22 cellular contexts compared by ENCODE assay signal in the genomic region with DNA sequence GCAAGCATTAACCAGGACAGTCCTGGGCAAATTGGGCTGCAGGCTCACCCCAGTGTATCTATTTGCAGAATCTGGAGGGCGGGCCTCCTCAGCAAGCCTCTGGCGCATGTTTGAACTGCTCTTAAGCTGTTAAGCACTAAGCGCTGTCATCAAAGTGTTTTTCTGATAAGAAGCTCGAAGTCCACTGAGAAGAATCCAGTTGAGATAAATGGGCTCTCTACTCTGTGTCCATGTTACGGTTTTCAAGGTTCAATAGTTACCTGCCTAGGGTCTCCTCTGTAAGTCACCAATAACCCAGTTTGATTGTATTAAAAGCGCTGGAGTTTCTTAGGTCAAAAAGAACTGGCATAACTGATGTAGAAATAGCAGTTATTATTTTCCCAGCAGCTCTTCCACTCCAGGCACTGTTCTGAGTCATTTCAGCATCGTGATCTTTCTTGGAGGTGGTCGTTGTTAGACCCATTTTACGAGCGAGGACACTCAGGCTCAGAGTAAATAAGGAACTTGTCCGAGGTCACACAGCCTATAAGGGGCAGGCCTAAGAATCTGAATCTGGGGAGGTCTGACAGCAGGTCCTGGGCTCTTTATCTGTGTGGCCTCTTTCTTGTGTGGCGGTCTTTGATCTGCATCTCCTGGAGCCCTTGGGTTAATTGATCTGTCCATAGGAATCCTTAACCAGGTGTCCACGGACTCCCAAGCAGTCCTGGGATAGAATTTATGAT.
DNase-seq lines count a peak whose midpoint lies in the region; ATAC-seq and TF ChIP-seq lines count a peak whose summit lies in the region.
"Had no signal": no experiment of that assay in that cellular context is flagged by ENCODE, and none has a peak within 500 bp of the region (broad histone marks: within the 10 kb centered on the region; RNA-seq: fewer than 3 reads in every experiment).

No MANE protein-coding gene starts in this region.

- H3K36me3 ChIP-seq in mucosa of rectum (ENCODE audit: control insufficient read depth in 2 of 2, insufficient read depth in 2 of 2, low read length in 2 of 2) = no peaks in the 10 kb centered on the region
- H3K36me3 ChIP-seq: breast epithelium, esophagus muscularis mucosa, MG63, right atrium auricular region had no signal

- TF ChIP-seq POLR2A in erythroblast (IDR thresholded peaks at IDR 0.05; ENCODE audit: low read length) = no peak

- H3K27me3 ChIP-seq in mucosa of rectum (ENCODE audit: control insufficient read depth in 2 of 2, insufficient read depth in 2 of 2, low read length in 2 of 2) = no peaks in the 10 kb centered on the region
- H3K27me3 ChIP-seq: breast epithelium, dorsolateral prefrontal cortex, esophagus muscularis mucosa, MG63, right atrium auricular region had no signal

- DNase-seq in DMS53 treated with DMSO at 0.1 percent for 48 hours (lab: John Stamatoyannopoulos, UW; ENCODE audit: unreplicated experiment) (peak; percentile 2), NCI-H82 (lab: John Stamatoyannopoulos, UW) (peak; percentile 54), erythroblast (lab: John Stamatoyannopoulos, UW) (peak; percentile 81 to 89), DMS153 (lab: John Stamatoyannopoulos, UW) (no peak), middle frontal gyrus (ENCODE audit: extremely low spot score, low spot score) (no peak), GM20000 (ENCODE audit: low spot score) (no peak)
- DNase-seq: activated CD4-positive, alpha-beta T cell treated with anti-CD3 and anti-CD28 coated beads, Interleukin-2, amount 10 ng/mL, durations not matched to agents 7 days and 5 days; CD4-positive, alpha-beta memory T cell; dorsolateral prefrontal cortex; immature natural killer cell; mesenchymal stem cell; MG63; NCI-H1930; NCI-H526; nucleus accumbens; T1000 had no signal

- H3K4me1 ChIP-seq in mucosa of rectum (ENCODE audit: control insufficient read depth in 2 of 2, insufficient read depth in 2 of 2, low read length in 2 of 2) = peaks cover 27 to 44% of the 10 kb centered on the region in 2 donors
- H3K4me1 ChIP-seq: breast epithelium, esophagus muscularis mucosa, right atrium auricular region had no signal

- H3K9me3 ChIP-seq in mucosa of rectum (ENCODE audit: control insufficient read depth in 2 of 2, low read length in 2 of 2) = no peaks in the 10 kb centered on the region
- H3K9me3 ChIP-seq: breast epithelium, esophagus muscularis mucosa, MG63, right atrium auricular region had no signal

- peak overlapping the region; percentile 58 to 81 for H3K27ac ChIP-seq in mucosa of rectum (ENCODE audit: low read depth in 2 of 2, low read length in 2 of 2)
- H3K27ac ChIP-seq: breast epithelium, dorsolateral prefrontal cortex, esophagus muscularis mucosa, right atrium auricular region had no signal

- no peak for TF ChIP-seq CTCF in GM20000 (IDR thresholded peaks at IDR 0.05; ENCODE audit: extremely low read depth, missing control alignments)

- H3K9ac ChIP-seq in mucosa of rectum (ENCODE audit: low read depth in 1 of 2, low read length in 2 of 2) = peak overlapping the region in 1 of 2 donors; percentile 27

- no peak for ATAC-seq in GM21723 (IDR thresholded peaks at IDR 0.05; ENCODE audit: unreplicated experiment)
- ATAC-seq: SK-N-SH treated with all-trans-retinoic acid at 6 μM for 48 hours had no signal

- peak overlapping the region in 1 of 2 donors; percentile 52 for H3K4me3 ChIP-seq in mucosa of rectum (ENCODE audit: low read length in 2 of 2)
- H3K4me3 ChIP-seq: breast epithelium, dorsolateral prefrontal cortex, esophagus muscularis mucosa, MG63, right atrium auricular region had no signal

Comparison
In these comparisons a context has a peak if more than half of its experiments do, and no peak if none do; other contexts are left out.
1. DNase-seq: peak in DMS53 treated with DMSO at 0.1 percent for 48 hours (single experiment), NCI-H82 (single experiment) and erythroblast (2 of 2); none in DMS153 (single experiment), middle frontal gyrus (single experiment) and GM20000 (single experiment).